ENCODE assay signal across 23 cellular contexts in genomic region chr5:32499261-32499660, GRCh38. TPM values are rescaled to one million over a fixed set of nuclear protein-coding genes. Genes with fewer than 3 reads are reported as not detected.
DNase-seq lines count a peak whose midpoint lies in the region; ATAC-seq and TF ChIP-seq lines count a peak whose summit lies in the region.
"Had no signal": no experiment of that assay in that cellular context is flagged by ENCODE, and none has a peak within 500 bp of the region (broad histone marks: within the 10 kb centered on the region; RNA-seq: fewer than 3 reads in every experiment).

No MANE protein-coding gene starts in this region.

- H3K4me1 ChIP-seq in endodermal cell (ENCODE audit: control insufficient read depth, insufficient read depth, low read length): peaks cover 14% of the 10 kb centered on the region
- peaks cover 16% of the 10 kb centered on the region for H3K4me1 ChIP-seq in HAP-1

- no peak for TF ChIP-seq CTCF in endodermal cell (conservative IDR thresholded peaks at IDR 0.05)

- peak overlapping the region; percentile 58 to 77 for H3K27ac Mint-ChIP-seq in activated naive CD4-positive, alpha-beta T cell treated with anti-CD3 and anti-CD28 coated beads, Interleukin-2, amount 50 U/mL, for 72 hours
- no peak overlapping the region for H3K27ac Mint-ChIP-seq in endodermal cell

- H3K36me3 ChIP-seq in endodermal cell (ENCODE audit: control insufficient read depth, insufficient read depth, low read length): no peaks in the 10 kb centered on the region
- H3K36me3 ChIP-seq in HAP-1 (replicated peaks): no peaks in the 10 kb centered on the region
- H3K36me3 ChIP-seq: cardiac muscle cell, gastroesophageal sphincter, sigmoid colon, tibial nerve had no signal

- peaks cover 91% of the 10 kb centered on the region for H3K27me3 Mint-ChIP-seq in endodermal cell (ENCODE audit: insufficient read depth)

- no peaks in the 10 kb centered on the region for H3K9me3 Mint-ChIP-seq in activated naive CD4-positive, alpha-beta T cell treated with anti-CD3 and anti-CD28 coated beads, Interleukin-2, amount 50 U/mL, for 72 hours
- no peaks in the 10 kb centered on the region for H3K9me3 Mint-ChIP-seq in endodermal cell
- H3K9me3 Mint-ChIP-seq: naive thymus-derived CD4-positive, alpha-beta T cell had no signal

- peak; percentile 9 for DNase-seq in activated naive CD4-positive, alpha-beta T cell treated with Interleukin-2 at 50 U/mL for 16 hours
- DNase-seq in activated naive CD4-positive, alpha-beta T cell (lab: John Stamatoyannopoulos, UW): no peak
- DNase-seq in activated naive CD4-positive, alpha-beta T cell treated with anti-CD3 and anti-CD28 coated beads, Interleukin-2, amount 50 U/mL, for 72 hours (ENCODE audit: low spot score in 2 of 2): peak in 1 of 2 donors; percentile 62
- peak; percentile 20 to 21 for DNase-seq in stimulated activated CD4-positive, alpha-beta T cell treated with anti-CD3 and anti-CD28 coated beads, Interleukin-2, amount 100 ng/mL, for 24 hours
- DNase-seq in OCI-M1 (lab: John Stamatoyannopoulos, UW) (no peak), endodermal cell (no peak), HAP-1 (ENCODE audit: low spot score in 2 of 2) (no peak)
- DNase-seq: DMS 273 treated with DMSO at 0.1 percent for 48 hours; effector CD4-positive, alpha-beta T cell; EL; kidney glomerular epithelial cell; naive thymus-derived CD4-positive, alpha-beta T cell; NCI-H1417; NCI-H2029 treated with DMSO at 0.1 percent for 48 hours; NCI-H526; occipital lobe; psoas muscle; sigmoid colon; T-helper 1 cell had no signal

- H3K9me3 ChIP-seq in endodermal cell (ENCODE audit: control insufficient read depth, low read length) (no peaks in the 10 kb centered on the region), HAP-1 (no peaks in the 10 kb centered on the region)
- H3K9me3 ChIP-seq: gastroesophageal sphincter, psoas muscle, sigmoid colon, tibial nerve had no signal

- no peak overlapping the region for H3K27ac ChIP-seq in endodermal cell (ENCODE audit: low read depth, low read length)
- H3K27ac ChIP-seq: cardiac muscle cell, gastroesophageal sphincter, HL-60, psoas muscle, sigmoid colon, tibial nerve had no signal

- H3K4me3 ChIP-seq in endodermal cell (ENCODE audit: low read length) (no peak overlapping the region), HAP-1 (no peak overlapping the region)
- H3K4me3 ChIP-seq: cardiac muscle cell, gastroesophageal sphincter, psoas muscle, sigmoid colon, tibial nerve had no signal

- no peak overlapping the region for H3K4me3 Mint-ChIP-seq in endodermal cell
- H3K4me3 Mint-ChIP-seq: naive thymus-derived CD4-positive, alpha-beta T cell had no signal

- no peaks in the 10 kb centered on the region for H3K36me3 Mint-ChIP-seq in activated naive CD4-positive, alpha-beta T cell treated with anti-CD3 and anti-CD28 coated beads, Interleukin-2, amount 50 U/mL, for 72 hours
- H3K36me3 Mint-ChIP-seq in endodermal cell (ENCODE audit: low read depth): no peaks in the 10 kb centered on the region
- H3K36me3 Mint-ChIP-seq: naive thymus-derived CD4-positive, alpha-beta T cell had no signal

- WGBS in endodermal cell (ENCODE audit: insufficient coverage in 1 of 2, insufficient read length in 1 of 2), 2 experiments: 80% methylated on average over 2 of the region's 2 CpGs; no CpG with 5 or more reads in 1 of the 2 experiments

- H3K4me1 Mint-ChIP-seq in endodermal cell: peaks cover 33% of the 10 kb centered on the region

- in situ Hi-C loops in HAP-1 (cut with MboI; ENCODE audit: low sequenced_read_pairs): no loop called here

- peak; percentile 79 to 94 for ATAC-seq in activated naive CD4-positive, alpha-beta T cell treated with anti-CD3 and anti-CD28 coated beads, Interleukin-2, amount 50 U/mL, for 72 hours
- ATAC-seq: gastroesophageal sphincter, psoas muscle had no signal

- H3K9ac ChIP-seq in endodermal cell (ENCODE audit: extremely low read depth, low read length, poor library complexity, severe bottlenecking): no peak overlapping the region

- H3K27me3 ChIP-seq in endodermal cell (ENCODE audit: control insufficient read depth, insufficient read depth, low read length, poor library complexity, severe bottlenecking): peaks cover 86% of the 10 kb centered on the region
- H3K27me3 ChIP-seq in HAP-1 (ENCODE audit: low read depth): no peaks in the 10 kb centered on the region
- H3K27me3 ChIP-seq: sigmoid colon had no signal

RNA-seq across cellular contexts. Expression of gene ZFR, which starts 54.7 kb away (rescaled TPM):
- 10 to 100 TPM; 48.7 to 56.6 TPM for total RNA-seq in activated naive CD4-positive, alpha-beta T cell treated with anti-CD3 and anti-CD28 coated beads, Interleukin-2, amount 50 U/mL, for 72 hours
- total RNA-seq in endodermal cell: 10 to 100 TPM; 59.1 to 67.9 TPM
- 93.1 TPM for polyA plus RNA-seq in endodermal cell (2013, experiment 1 of 2)
- 81.1 TPM for polyA plus RNA-seq in endodermal cell (2013, experiment 2 of 2)

Comparison
In these comparisons a context has a peak if more than half of its experiments do, and no peak if none do; other contexts are left out.
1. DNase-seq: peak in activated naive CD4-positive, alpha-beta T cell treated with Interleukin-2 at 50 U/mL for 16 hours (single experiment) and stimulated activated CD4-positive, alpha-beta T cell treated with anti-CD3 and anti-CD28 coated beads, Interleukin-2, amount 100 ng/mL, for 24 hours (2 of 2); none in activated naive CD4-positive, alpha-beta T cell (0 of 4), OCI-M1 (single experiment), endodermal cell (single experiment) and HAP-1 (0 of 2).